Comparison of ENCODE assay signal across 9 cellular contexts in the genomic region with DNA sequence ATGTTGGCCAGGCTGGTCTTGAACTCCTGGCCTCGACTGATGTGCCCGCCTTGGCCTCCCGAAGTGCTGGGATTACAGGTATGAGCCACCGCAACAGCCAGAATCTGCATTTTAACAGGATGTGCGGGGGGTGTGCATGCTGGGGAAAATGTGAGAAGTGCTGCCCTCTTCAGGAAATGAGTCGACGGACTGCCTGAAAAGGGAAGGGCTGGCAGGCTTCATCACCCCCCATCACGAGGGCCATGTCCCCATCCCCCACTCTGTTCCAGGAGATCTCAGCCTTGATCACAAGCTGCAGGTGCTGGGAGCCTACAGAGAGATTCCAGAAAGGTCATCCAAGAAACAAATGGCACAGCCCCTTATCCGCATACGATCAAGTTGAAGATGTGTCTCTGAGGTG.
A peak's percentile ranks its signal among the peaks of the same experiment; 100 is the strongest.
DNase-seq lines count a peak whose midpoint lies in the region; ATAC-seq, FAIRE-seq and TF ChIP-seq lines count a peak whose summit lies in the region.
"Had no signal": no experiment of that assay in that cellular context is flagged by ENCODE, and none has a peak within 500 bp of the region (broad histone marks: within the 10 kb centered on the region; RNA-seq: fewer than 3 reads in every experiment).

No MANE protein-coding gene starts in this region.

- H3F3A ChIP-seq in smooth muscle cell (ENCODE audit: low read depth) = no peaks in the 10 kb centered on the region

- WGBS in smooth muscle cell (ENCODE audit: low lambda C conversion rate) = 45% methylated on average over 10 of the region's 10 CpGs

- H3K36me3 ChIP-seq in smooth muscle cell (ENCODE audit: low read depth) = no peaks in the 10 kb centered on the region

- H3K27me3 ChIP-seq in smooth muscle cell (ENCODE audit: low read depth) = peaks cover 15% of the 10 kb centered on the region

- no peak overlapping the region for H3K27ac ChIP-seq in smooth muscle cell (ENCODE audit: low read depth)

- DNase-seq in CD1c-positive myeloid dendritic cell (ENCODE audit: extremely low spot score) (peak; percentile 34), H54 (ENCODE audit: insufficient read length, low spot score) (peak; percentile 24), SKM-1 (lab: John Stamatoyannopoulos, UW; ENCODE audit: unreplicated experiment) (peak; percentile 14), iPS-NIHi11 (ENCODE audit: low spot score) (peak; percentile 68), smooth muscle cell (lab: John Stamatoyannopoulos, UW; ENCODE audit: unreplicated experiment) (no peak)

- ATAC-seq in HG03108 (IDR thresholded peaks at IDR 0.05; ENCODE audit: unreplicated experiment) (no peak), GM21515 (IDR thresholded peaks at IDR 0.05; ENCODE audit: unreplicated experiment) (no peak), GM21360 (IDR thresholded peaks at IDR 0.05; ENCODE audit: unreplicated experiment) (no peak)

- no peak for FAIRE-seq in H54 (lab: Jason Lieb, UNC)

- no peak for TF ChIP-seq POLR2A in H54 (IDR thresholded peaks at IDR 0.05; ENCODE audit: low read depth, low read length)

- H3K79me2 ChIP-seq in smooth muscle cell (ENCODE audit: low read depth) = no peaks in the 10 kb centered on the region

- H4K20me1 ChIP-seq in smooth muscle cell (ENCODE audit: low read depth) = no peaks in the 10 kb centered on the region

- no peak for TF ChIP-seq CTCF in smooth muscle cell (IDR thresholded peaks at IDR 0.05; ENCODE audit: borderline replicate concordance, insufficient read depth, poor library complexity, severe bottlenecking)

- no peak overlapping the region for H2AFZ ChIP-seq in smooth muscle cell (ENCODE audit: low read depth)

- peaks cover 7% of the 10 kb centered on the region for H3K4me1 ChIP-seq in smooth muscle cell (ENCODE audit: low read depth)

- no peak overlapping the region for H3K4me2 ChIP-seq in smooth muscle cell

- H3K9ac ChIP-seq in smooth muscle cell (ENCODE audit: low read depth) = no peak overlapping the region

- no peak overlapping the region for H3K4me3 ChIP-seq in smooth muscle cell
- H3K4me3 ChIP-seq: lung had no signal

- no peaks in the 10 kb centered on the region for H3K9me3 ChIP-seq in smooth muscle cell (replicated peaks; ENCODE audit: low read depth)
